Comparison of ENCODE assay signal across 11 cellular contexts in genomic region chr20:20820104-20820503, GRCh38.
A peak's percentile ranks its signal among the peaks of the same experiment; 100 is the strongest.
DNase-seq lines count a peak whose midpoint lies in the region; ATAC-seq and TF ChIP-seq lines count a peak whose summit lies in the region.
"Had no signal": no experiment of that assay in that cellular context is flagged by ENCODE, and none has a peak within 500 bp of the region (broad histone marks: within the 10 kb centered on the region; RNA-seq: fewer than 3 reads in every experiment).

No MANE protein-coding gene starts in this region.

- no peak overlapping the region for H3K9ac ChIP-seq in SK-N-MC (ENCODE audit: insufficient read length)

- TF ChIP-seq POLR2A in gastroesophageal sphincter (IDR thresholded peaks at IDR 0.05), result no peak

- no peaks in the 10 kb centered on the region for H3K27me3 ChIP-seq in H7 (ENCODE audit: control insufficient read depth, insufficient read depth, low read length)
- peaks cover 29% of the 10 kb centered on the region for H3K27me3 ChIP-seq in gastroesophageal sphincter

- no peak overlapping the region for H3K27ac Mint-ChIP-seq in effector memory CD8-positive, alpha-beta T cell
- H3K27ac Mint-ChIP-seq: T-helper 2 cell treated with Interferon-gamma antibody and Interleukin-4, amounts not matched to agents 5 μg/mL and 100 μg/mL, for 36 hours had no signal

- TF ChIP-seq EP300 in gastroesophageal sphincter (IDR thresholded peaks at IDR 0.05), result no peak

- H3K27me3 Mint-ChIP-seq in effector memory CD8-positive, alpha-beta T cell, result peaks cover 29 to 64% of the 10 kb centered on the region in 2 donors

- H3K9me3 ChIP-seq in SK-N-MC (ENCODE audit: low read depth, low read length) (no peaks in the 10 kb centered on the region), gastroesophageal sphincter (no peaks in the 10 kb centered on the region)
- H3K9me3 ChIP-seq: thoracic aorta had no signal

- ATAC-seq in effector memory CD8-positive, alpha-beta T cell (replicated peaks), result no peak
- no peak for ATAC-seq in HG03045 (IDR thresholded peaks at IDR 0.05; ENCODE audit: unreplicated experiment)
- ATAC-seq in HG03521 (IDR thresholded peaks at IDR 0.05; ENCODE audit: unreplicated experiment), result no peak
- no peak for ATAC-seq in gastroesophageal sphincter

- H3K4me3 Mint-ChIP-seq in effector memory CD8-positive, alpha-beta T cell, result no peak overlapping the region
- H3K4me3 Mint-ChIP-seq: brain; T-helper 2 cell treated with Interferon-gamma antibody and Interleukin-4, amounts not matched to agents 5 μg/mL and 100 μg/mL, for 36 hours had no signal

- in situ Hi-C loops in ACHN (cut with HindIII; ENCODE audit: low pct_ligation_motif_present, low pct_unique_long_range_greater_than_20kb, low sequenced_read_pairs), result no loop called here

- no peaks in the 10 kb centered on the region for H3K4me1 ChIP-seq in gastroesophageal sphincter

- peak in 1 of 4 experiments; percentile 37 for TF ChIP-seq CTCF in gastroesophageal sphincter (IDR thresholded peaks at IDR 0.05)

- H3K4me1 Mint-ChIP-seq in effector memory CD8-positive, alpha-beta T cell (ENCODE audit: low read depth in 2 of 2), result peaks cover 0 to 4% of the 10 kb centered on the region in 2 donors

- no peaks in the 10 kb centered on the region for H3K36me3 ChIP-seq in H7 (replicated peaks; ENCODE audit: control insufficient read depth, insufficient read depth, low read length)
- H3K36me3 ChIP-seq in SK-N-MC (ENCODE audit: insufficient read depth, low read length), result no peaks in the 10 kb centered on the region
- H3K36me3 ChIP-seq in gastroesophageal sphincter, result no peaks in the 10 kb centered on the region
- H3K36me3 ChIP-seq: thoracic aorta had no signal

- H3K4me3 ChIP-seq in H7 (ENCODE audit: insufficient read depth, low read depth, low read length) (no peak overlapping the region), SK-N-MC (peak overlapping the region; percentile 72), gastroesophageal sphincter (no peak overlapping the region)
- H3K4me3 ChIP-seq: thoracic aorta had no signal

- 49 to 67% methylated on average over 4 to 10 of the region's 10 CpGs for WGBS in gastroesophageal sphincter (ENCODE audit: low coverage in 1 of 2), 2 donors

- peak; percentile 9 for DNase-seq in ACHN
- peak; percentile 61 for DNase-seq in H7
- DNase-seq in SK-N-MC (ENCODE audit: low read depth, low spot score), result no peak
- DNase-seq in iPS-NIHi7 (ENCODE audit: extremely low spot score), result peak; percentile 61
- no peak for DNase-seq in effector memory CD8-positive, alpha-beta T cell

- no peaks in the 10 kb centered on the region for H3K9me3 Mint-ChIP-seq in effector memory CD8-positive, alpha-beta T cell
- H3K9me3 Mint-ChIP-seq: T-helper 2 cell treated with Interferon-gamma antibody and Interleukin-4, amounts not matched to agents 5 μg/mL and 100 μg/mL, for 36 hours had no signal

- H3K27ac ChIP-seq in SK-N-MC, result no peak overlapping the region
- no peak overlapping the region for H3K27ac ChIP-seq in gastroesophageal sphincter
- H3K27ac ChIP-seq: thoracic aorta had no signal

- no peaks in the 10 kb centered on the region for H3K36me3 Mint-ChIP-seq in effector memory CD8-positive, alpha-beta T cell (ENCODE audit: insufficient read depth)
- H3K36me3 Mint-ChIP-seq: brain had no signal

Comparison
In these comparisons a context has a peak if more than half of its experiments do, and no peak if none do; other contexts are left out.
1. DNase-seq: peak in ACHN (single experiment), H7 (single experiment) and iPS-NIHi7 (single experiment); none in SK-N-MC (single experiment) and effector memory CD8-positive, alpha-beta T cell (0 of 3).